1 cellular context compared by ENCODE assay signal in the genomic region with DNA sequence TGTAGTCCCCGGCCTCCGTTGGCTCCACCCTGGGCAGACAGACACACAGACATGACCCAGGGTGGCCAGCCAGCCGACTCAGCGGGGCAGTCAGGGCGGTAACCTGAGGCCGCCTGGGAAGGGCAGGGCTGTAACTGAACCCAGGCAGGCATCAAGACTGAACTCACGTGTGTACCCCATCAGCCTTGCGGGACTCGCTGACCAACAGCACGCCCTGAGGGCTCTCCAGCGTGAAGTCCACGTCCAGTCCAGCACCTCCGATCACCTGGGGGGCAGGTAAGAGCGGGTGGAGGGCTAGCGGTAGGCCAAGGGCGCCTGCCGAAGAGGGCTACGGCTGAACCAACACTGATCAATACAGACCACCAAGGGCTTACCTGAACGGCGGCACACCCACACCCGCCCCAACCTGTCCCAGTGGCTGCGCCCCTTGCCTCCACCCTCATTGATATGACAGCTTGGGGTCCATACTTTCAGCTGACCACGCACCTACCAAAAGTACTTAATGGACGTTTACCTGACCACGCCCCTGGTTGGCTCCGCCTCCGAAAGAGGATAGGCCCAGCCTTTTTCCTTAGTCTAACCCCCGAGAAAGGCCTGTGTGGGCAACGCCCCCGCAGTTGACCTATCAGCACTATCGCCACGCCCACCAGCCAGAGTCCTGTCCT.
TF ChIP-seq lines count a peak whose summit lies in the region.

No MANE protein-coding gene starts in this region.

TF ChIP-seq in K562, 482 proteins besides CTCF, POLR2A, EP300 and RAD21 (continued from another document and continues in another):
- TF ChIP-seq, protein P1, sequence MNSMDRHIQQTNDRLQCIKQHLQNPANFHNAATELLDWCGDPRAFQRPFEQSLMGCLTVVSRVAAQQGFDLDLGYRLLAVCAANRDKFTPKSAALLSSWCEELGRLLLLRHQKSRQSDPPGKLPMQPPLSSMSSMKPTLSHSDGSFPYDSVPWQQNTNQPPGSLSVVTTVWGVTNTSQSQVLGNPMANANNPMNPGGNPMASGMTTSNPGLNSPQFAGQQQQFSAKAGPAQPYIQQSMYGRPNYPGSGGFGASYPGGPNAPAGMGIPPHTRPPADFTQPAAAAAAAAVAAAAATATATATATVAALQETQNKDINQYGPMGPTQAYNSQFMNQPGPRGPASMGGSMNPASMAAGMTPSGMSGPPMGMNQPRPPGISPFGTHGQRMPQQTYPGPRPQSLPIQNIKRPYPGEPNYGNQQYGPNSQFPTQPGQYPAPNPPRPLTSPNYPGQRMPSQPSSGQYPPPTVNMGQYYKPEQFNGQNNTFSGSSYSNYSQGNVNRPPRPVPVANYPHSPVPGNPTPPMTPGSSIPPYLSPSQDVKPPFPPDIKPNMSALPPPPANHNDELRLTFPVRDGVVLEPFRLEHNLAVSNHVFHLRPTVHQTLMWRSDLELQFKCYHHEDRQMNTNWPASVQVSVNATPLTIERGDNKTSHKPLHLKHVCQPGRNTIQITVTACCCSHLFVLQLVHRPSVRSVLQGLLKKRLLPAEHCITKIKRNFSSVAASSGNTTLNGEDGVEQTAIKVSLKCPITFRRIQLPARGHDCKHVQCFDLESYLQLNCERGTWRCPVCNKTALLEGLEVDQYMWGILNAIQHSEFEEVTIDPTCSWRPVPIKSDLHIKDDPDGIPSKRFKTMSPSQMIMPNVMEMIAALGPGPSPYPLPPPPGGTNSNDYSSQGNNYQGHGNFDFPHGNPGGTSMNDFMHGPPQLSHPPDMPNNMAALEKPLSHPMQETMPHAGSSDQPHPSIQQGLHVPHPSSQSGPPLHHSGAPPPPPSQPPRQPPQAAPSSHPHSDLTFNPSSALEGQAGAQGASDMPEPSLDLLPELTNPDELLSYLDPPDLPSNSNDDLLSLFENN (IDR thresholded peaks at IDR 0.05; ENCODE audit: low read depth in 2 of 2, low read length in 2 of 2): no peak
- no peak for TF ChIP-seq EP400 (IDR thresholded peaks at IDR 0.05)
- no peak for TF ChIP-seq MEF2A (IDR thresholded peaks at IDR 0.05; ENCODE audit: control insufficient read depth, low read depth, low read length)
- no peak for TF ChIP-seq CBFA2T3 (IDR thresholded peaks at IDR 0.05)
- TF ChIP-seq HSF4 (CRISPR knock-in tag; IDR thresholded peaks at IDR 0.05; ENCODE audit: borderline replicate concordance): no peak
- no peak for TF ChIP-seq ZNF408 (CRISPR knock-in tag; IDR thresholded peaks at IDR 0.05; ENCODE audit: low read depth)
- TF ChIP-seq, protein P2, sequence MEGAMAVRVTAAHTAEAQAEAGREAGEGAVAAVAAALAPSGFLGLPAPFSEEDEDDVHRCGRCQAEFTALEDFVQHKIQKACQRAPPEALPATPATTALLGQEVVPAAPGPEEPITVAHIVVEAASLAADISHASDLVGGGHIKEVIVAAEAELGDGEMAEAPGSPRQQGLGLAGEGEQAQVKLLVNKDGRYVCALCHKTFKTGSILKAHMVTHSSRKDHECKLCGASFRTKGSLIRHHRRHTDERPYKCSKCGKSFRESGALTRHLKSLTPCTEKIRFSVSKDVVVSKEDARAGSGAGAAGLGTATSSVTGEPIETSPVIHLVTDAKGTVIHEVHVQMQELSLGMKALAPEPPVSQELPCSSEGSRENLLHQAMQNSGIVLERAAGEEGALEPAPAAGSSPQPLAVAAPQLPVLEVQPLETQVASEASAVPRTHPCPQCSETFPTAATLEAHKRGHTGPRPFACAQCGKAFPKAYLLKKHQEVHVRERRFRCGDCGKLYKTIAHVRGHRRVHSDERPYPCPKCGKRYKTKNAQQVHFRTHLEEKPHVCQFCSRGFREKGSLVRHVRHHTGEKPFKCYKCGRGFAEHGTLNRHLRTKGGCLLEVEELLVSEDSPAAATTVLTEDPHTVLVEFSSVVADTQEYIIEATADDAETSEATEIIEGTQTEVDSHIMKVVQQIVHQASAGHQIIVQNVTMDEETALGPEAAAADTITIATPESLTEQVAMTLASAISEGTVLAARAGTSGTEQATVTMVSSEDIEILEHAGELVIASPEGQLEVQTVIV (CRISPR knock-in tag; IDR thresholded peaks at IDR 0.05; ENCODE audit: borderline replicate concordance): no peak
- TF ChIP-seq MAFG (tag; conservative IDR thresholded peaks at IDR 0.05): peak; percentile 29; the same call in 1 of the 2 replicates
- TF ChIP-seq SRF (CRISPR knock-in tag; IDR thresholded peaks at IDR 0.05): peak in 1 of 2 experiments; percentile 61; a peak in 1 of 4 replicates
- TF ChIP-seq, protein P3, sequence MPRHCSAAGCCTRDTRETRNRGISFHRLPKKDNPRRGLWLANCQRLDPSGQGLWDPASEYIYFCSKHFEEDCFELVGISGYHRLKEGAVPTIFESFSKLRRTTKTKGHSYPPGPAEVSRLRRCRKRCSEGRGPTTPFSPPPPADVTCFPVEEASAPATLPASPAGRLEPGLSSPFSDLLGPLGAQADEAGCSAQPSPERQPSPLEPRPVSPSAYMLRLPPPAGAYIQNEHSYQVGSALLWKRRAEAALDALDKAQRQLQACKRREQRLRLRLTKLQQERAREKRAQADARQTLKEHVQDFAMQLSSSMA (CRISPR knock-in tag; IDR thresholded peaks at IDR 0.05): 0 out of 2 replicates have a peak, but pooled peaks have one; percentile 65
- no peak for TF ChIP-seq SMARCE1 (IDR thresholded peaks at IDR 0.05)
- no peak; the same call in 1 of the 2 replicates for TF ChIP-seq MXI1 (IDR thresholded peaks at IDR 0.05; ENCODE audit: low read depth, low read length)
- TF ChIP-seq, protein P4, sequence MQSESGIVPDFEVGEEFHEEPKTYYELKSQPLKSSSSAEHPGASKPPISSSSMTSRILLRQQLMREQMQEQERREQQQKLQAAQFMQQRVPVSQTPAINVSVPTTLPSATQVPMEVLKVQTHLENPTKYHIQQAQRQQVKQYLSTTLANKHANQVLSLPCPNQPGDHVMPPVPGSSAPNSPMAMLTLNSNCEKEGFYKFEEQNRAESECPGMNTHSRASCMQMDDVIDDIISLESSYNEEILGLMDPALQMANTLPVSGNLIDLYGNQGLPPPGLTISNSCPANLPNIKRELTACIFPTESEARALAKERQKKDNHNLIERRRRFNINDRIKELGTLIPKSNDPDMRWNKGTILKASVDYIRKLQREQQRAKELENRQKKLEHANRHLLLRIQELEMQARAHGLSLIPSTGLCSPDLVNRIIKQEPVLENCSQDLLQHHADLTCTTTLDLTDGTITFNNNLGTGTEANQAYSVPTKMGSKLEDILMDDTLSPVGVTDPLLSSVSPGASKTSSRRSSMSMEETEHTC (IDR thresholded peaks at IDR 0.05): no peak
- no peak for TF ChIP-seq MCM5 (IDR thresholded peaks at IDR 0.05; ENCODE audit: low read depth)
- TF ChIP-seq ZNF311 (CRISPR knock-in tag; IDR thresholded peaks at IDR 0.05): no peak
- TF ChIP-seq, protein P5, sequence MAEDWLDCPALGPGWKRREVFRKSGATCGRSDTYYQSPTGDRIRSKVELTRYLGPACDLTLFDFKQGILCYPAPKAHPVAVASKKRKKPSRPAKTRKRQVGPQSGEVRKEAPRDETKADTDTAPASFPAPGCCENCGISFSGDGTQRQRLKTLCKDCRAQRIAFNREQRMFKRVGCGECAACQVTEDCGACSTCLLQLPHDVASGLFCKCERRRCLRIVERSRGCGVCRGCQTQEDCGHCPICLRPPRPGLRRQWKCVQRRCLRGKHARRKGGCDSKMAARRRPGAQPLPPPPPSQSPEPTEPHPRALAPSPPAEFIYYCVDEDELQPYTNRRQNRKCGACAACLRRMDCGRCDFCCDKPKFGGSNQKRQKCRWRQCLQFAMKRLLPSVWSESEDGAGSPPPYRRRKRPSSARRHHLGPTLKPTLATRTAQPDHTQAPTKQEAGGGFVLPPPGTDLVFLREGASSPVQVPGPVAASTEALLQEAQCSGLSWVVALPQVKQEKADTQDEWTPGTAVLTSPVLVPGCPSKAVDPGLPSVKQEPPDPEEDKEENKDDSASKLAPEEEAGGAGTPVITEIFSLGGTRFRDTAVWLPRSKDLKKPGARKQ (CRISPR knock-in tag; IDR thresholded peaks at IDR 0.05): no peak
- TF ChIP-seq HMG20A (CRISPR knock-in tag; conservative IDR thresholded peaks at IDR 0.05): no peak
- TF ChIP-seq GABPA (tag; conservative IDR thresholded peaks at IDR 0.05; ENCODE audit: low read depth): no peak
- no peak for TF ChIP-seq PTBP1 (IDR thresholded peaks at IDR 0.05; ENCODE audit: low read depth, low read length)
- TF ChIP-seq DMBX1 (CRISPR knock-in tag; IDR thresholded peaks at IDR 0.05; ENCODE audit: borderline replicate concordance): no peak
- TF ChIP-seq ZNF75A (CRISPR knock-in tag; IDR thresholded peaks at IDR 0.05): no peak
- TF ChIP-seq ETS2 (tag; IDR thresholded peaks at IDR 0.05; ENCODE audit: borderline replicate concordance, poor library complexity, severe bottlenecking): no peak
- no peak for TF ChIP-seq FIP1L1 (IDR thresholded peaks at IDR 0.05; ENCODE audit: low read depth, low read length, poor library complexity, severe bottlenecking)
- no peak for TF ChIP-seq CREB1 (IDR thresholded peaks at IDR 0.05)
- no peak for TF ChIP-seq CREB1 (CRISPR knock-in tag; IDR thresholded peaks at IDR 0.05)
- TF ChIP-seq, protein P6, sequence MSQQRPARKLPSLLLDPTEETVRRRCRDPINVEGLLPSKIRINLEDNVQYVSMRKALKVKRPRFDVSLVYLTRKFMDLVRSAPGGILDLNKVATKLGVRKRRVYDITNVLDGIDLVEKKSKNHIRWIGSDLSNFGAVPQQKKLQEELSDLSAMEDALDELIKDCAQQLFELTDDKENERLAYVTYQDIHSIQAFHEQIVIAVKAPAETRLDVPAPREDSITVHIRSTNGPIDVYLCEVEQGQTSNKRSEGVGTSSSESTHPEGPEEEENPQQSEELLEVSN (IDR thresholded peaks at IDR 0.05; ENCODE audit: borderline replicate concordance in 1 of 2, extremely low read depth in 1 of 2, insufficient read depth in 1 of 2, insufficient read length in 1 of 2, low read depth in 1 of 2, low read length in 1 of 2, poor library complexity in 1 of 2, severe bottlenecking in 1 of 2): peak in 1 of 2 experiments; percentile 4
- TF ChIP-seq ZNF384 (IDR thresholded peaks at IDR 0.05; ENCODE audit: low read depth, low read length): no peak
- no peak for TF ChIP-seq SAFB2 (IDR thresholded peaks at IDR 0.05; ENCODE audit: borderline replicate concordance, low read depth, low read length, severe bottlenecking)
- TF ChIP-seq CSDE1 (IDR thresholded peaks at IDR 0.05): no peak
- no peak; the same call in 1 of the 2 replicates for TF ChIP-seq MBD2 (IDR thresholded peaks at IDR 0.05; ENCODE audit: borderline replicate concordance, low read depth)
- TF ChIP-seq POLR3G (IDR thresholded peaks at IDR 0.05; ENCODE audit: extremely low read depth, insufficient read length, insufficient replicate concordance): no peak
- TF ChIP-seq, protein P7, sequence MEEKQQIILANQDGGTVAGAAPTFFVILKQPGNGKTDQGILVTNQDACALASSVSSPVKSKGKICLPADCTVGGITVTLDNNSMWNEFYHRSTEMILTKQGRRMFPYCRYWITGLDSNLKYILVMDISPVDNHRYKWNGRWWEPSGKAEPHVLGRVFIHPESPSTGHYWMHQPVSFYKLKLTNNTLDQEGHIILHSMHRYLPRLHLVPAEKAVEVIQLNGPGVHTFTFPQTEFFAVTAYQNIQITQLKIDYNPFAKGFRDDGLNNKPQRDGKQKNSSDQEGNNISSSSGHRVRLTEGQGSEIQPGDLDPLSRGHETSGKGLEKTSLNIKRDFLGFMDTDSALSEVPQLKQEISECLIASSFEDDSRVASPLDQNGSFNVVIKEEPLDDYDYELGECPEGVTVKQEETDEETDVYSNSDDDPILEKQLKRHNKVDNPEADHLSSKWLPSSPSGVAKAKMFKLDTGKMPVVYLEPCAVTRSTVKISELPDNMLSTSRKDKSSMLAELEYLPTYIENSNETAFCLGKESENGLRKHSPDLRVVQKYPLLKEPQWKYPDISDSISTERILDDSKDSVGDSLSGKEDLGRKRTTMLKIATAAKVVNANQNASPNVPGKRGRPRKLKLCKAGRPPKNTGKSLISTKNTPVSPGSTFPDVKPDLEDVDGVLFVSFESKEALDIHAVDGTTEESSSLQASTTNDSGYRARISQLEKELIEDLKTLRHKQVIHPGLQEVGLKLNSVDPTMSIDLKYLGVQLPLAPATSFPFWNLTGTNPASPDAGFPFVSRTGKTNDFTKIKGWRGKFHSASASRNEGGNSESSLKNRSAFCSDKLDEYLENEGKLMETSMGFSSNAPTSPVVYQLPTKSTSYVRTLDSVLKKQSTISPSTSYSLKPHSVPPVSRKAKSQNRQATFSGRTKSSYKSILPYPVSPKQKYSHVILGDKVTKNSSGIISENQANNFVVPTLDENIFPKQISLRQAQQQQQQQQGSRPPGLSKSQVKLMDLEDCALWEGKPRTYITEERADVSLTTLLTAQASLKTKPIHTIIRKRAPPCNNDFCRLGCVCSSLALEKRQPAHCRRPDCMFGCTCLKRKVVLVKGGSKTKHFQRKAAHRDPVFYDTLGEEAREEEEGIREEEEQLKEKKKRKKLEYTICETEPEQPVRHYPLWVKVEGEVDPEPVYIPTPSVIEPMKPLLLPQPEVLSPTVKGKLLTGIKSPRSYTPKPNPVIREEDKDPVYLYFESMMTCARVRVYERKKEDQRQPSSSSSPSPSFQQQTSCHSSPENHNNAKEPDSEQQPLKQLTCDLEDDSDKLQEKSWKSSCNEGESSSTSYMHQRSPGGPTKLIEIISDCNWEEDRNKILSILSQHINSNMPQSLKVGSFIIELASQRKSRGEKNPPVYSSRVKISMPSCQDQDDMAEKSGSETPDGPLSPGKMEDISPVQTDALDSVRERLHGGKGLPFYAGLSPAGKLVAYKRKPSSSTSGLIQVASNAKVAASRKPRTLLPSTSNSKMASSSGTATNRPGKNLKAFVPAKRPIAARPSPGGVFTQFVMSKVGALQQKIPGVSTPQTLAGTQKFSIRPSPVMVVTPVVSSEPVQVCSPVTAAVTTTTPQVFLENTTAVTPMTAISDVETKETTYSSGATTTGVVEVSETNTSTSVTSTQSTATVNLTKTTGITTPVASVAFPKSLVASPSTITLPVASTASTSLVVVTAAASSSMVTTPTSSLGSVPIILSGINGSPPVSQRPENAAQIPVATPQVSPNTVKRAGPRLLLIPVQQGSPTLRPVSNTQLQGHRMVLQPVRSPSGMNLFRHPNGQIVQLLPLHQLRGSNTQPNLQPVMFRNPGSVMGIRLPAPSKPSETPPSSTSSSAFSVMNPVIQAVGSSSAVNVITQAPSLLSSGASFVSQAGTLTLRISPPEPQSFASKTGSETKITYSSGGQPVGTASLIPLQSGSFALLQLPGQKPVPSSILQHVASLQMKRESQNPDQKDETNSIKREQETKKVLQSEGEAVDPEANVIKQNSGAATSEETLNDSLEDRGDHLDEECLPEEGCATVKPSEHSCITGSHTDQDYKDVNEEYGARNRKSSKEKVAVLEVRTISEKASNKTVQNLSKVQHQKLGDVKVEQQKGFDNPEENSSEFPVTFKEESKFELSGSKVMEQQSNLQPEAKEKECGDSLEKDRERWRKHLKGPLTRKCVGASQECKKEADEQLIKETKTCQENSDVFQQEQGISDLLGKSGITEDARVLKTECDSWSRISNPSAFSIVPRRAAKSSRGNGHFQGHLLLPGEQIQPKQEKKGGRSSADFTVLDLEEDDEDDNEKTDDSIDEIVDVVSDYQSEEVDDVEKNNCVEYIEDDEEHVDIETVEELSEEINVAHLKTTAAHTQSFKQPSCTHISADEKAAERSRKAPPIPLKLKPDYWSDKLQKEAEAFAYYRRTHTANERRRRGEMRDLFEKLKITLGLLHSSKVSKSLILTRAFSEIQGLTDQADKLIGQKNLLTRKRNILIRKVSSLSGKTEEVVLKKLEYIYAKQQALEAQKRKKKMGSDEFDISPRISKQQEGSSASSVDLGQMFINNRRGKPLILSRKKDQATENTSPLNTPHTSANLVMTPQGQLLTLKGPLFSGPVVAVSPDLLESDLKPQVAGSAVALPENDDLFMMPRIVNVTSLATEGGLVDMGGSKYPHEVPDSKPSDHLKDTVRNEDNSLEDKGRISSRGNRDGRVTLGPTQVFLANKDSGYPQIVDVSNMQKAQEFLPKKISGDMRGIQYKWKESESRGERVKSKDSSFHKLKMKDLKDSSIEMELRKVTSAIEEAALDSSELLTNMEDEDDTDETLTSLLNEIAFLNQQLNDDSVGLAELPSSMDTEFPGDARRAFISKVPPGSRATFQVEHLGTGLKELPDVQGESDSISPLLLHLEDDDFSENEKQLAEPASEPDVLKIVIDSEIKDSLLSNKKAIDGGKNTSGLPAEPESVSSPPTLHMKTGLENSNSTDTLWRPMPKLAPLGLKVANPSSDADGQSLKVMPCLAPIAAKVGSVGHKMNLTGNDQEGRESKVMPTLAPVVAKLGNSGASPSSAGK (IDR thresholded peaks at IDR 0.05): no peak
- TF ChIP-seq ZBED1 (IDR thresholded peaks at IDR 0.05): no peak
